29 cellular contexts compared by ENCODE assay signal in genomic region chr18:36454848-36455458, GRCh38.
DNase-seq lines count a peak whose midpoint lies in the region; ATAC-seq, FAIRE-seq and TF ChIP-seq lines count a peak whose summit lies in the region.
"Had no signal": no experiment of that assay in that cellular context is flagged by ENCODE, and none has a peak within 500 bp of the region (broad histone marks: within the 10 kb centered on the region; RNA-seq: fewer than 3 reads in every experiment).

No MANE protein-coding gene starts in this region.

- H3K27ac ChIP-seq in pancreas (no peak overlapping the region), gastrocnemius medialis (no peak overlapping the region), A673 (ENCODE audit: low read depth, low read length, poor library complexity, severe bottlenecking) (no peak overlapping the region)
- H3K27ac ChIP-seq: 22Rv1, adrenal gland, brain microvascular endothelial cell, GM23248, hepatocyte, Peyer's patch, SJSA1, stomach, tibial artery had no signal

- no peaks in the 10 kb centered on the region for H3K9me3 ChIP-seq in pancreas
- no peaks in the 10 kb centered on the region for H3K9me3 ChIP-seq in gastrocnemius medialis
- H3K9me3 ChIP-seq in A673 (ENCODE audit: low read depth, low read length, poor library complexity, severe bottlenecking): no peaks in the 10 kb centered on the region
- H3K9me3 ChIP-seq: adrenal gland, Peyer's patch, SJSA1, stomach, tibial artery had no signal

- BruUV-seq in A673 (replicated peaks; lab: Mats Ljungman, UMichigan): no TSS peak

- H3K27me3 ChIP-seq in pancreas: no peaks in the 10 kb centered on the region
- no peaks in the 10 kb centered on the region for H3K27me3 ChIP-seq in gastrocnemius medialis
- peaks cover 24% of the 10 kb centered on the region for H3K27me3 ChIP-seq in A673 (replicated peaks; ENCODE audit: insufficient read depth, low read depth, low read length, poor library complexity)
- H3K27me3 ChIP-seq: adrenal gland, brain microvascular endothelial cell, hepatocyte, Peyer's patch, SJSA1, stomach, tibial artery had no signal

- 22 to 28% methylated on average over 4 of the region's 4 CpGs for WGBS in pancreas, 2 donors

- intact Hi-C loops in pancreas (cut with DNase I): no loop called here
- intact Hi-C loops in gastrocnemius medialis (cut with DNase I; ENCODE audit: low total_unique reads): no loop called here
- intact Hi-C loops in A673 (cut with micrococcal nuclease; ENCODE audit: unreplicated experiment): no loop called here

- H3K4me1 ChIP-seq in pancreas: peaks cover 0 to 7% (median 5%) of the 10 kb centered on the region in 3 donors
- H3K4me1 ChIP-seq in gastrocnemius medialis: peaks cover 19 to 24% of the 10 kb centered on the region in 2 donors
- H3K4me1 ChIP-seq in A673 (ENCODE audit: insufficient read depth, low read length, poor library complexity, severe bottlenecking): no peaks in the 10 kb centered on the region
- H3K4me1 ChIP-seq: Peyer's patch, stomach had no signal

- CTCF ChIA-PET in A673 (lab: Charles Lee): no interaction called here

- POLR2A ChIA-PET in A673 (lab: Charles Lee; ENCODE audit: low non-redundant PET): no interaction called here

- H3K36me3 ChIP-seq in pancreas (no peaks in the 10 kb centered on the region), gastrocnemius medialis (no peaks in the 10 kb centered on the region), A673 (ENCODE audit: insufficient read depth, low read length, poor library complexity, severe bottlenecking) (no peaks in the 10 kb centered on the region)
- H3K36me3 ChIP-seq: adrenal gland, brain microvascular endothelial cell, Peyer's patch, SJSA1, stomach, tibial artery had no signal

- no peak for FAIRE-seq in pancreas (lab: Jason Lieb, UNC)

- DNase-seq in NCI-H2081 (lab: John Stamatoyannopoulos, UW) (peak; percentile 18 to 60), NCI-H2081 treated with DMSO at 0.1 percent for 48 hours (lab: John Stamatoyannopoulos, UW) (no peak), NCI-H2029 treated with DMSO at 0.1 percent for 48 hours (lab: John Stamatoyannopoulos, UW) (peak; percentile 55), NCI-H774 (lab: John Stamatoyannopoulos, UW) (peak; percentile 65), pancreas (no peak), T-helper 1 cell (no peak), gastrocnemius medialis (no peak), A673 (ENCODE audit: low spot score) (no peak)
- DNase-seq: activated CD4-positive, alpha-beta T cell treated with anti-CD3 and anti-CD28 coated beads for 36 hours; activated naive CD4-positive, alpha-beta T cell; activated T-cell treated with anti-CD3 and anti-CD28 coated beads, Interleukin-2, amount 50 U/mL, for 4 hours; adrenal gland; brain microvascular endothelial cell; CD4-positive, alpha-beta T cell; DMS79; effector CD8-positive, alpha-beta T cell; foreskin melanocyte; GM23248; HFFc6; naive B cell; nucleus accumbens; Peyer's patch; stimulated activated CD8-positive, alpha-beta memory T cell treated with anti-CD3 and anti-CD28 coated beads, Interleukin-4, amount 100 ng/mL, for 48 hours; stomach; tibial artery had no signal

- TF ChIP-seq POLR2A in gastrocnemius medialis (IDR thresholded peaks at IDR 0.05): no peak

- ATAC-seq in pancreas (peak in 3 of 4 donors; percentile 49 to 61 (median 59)), gastrocnemius medialis (no peak)
- ATAC-seq: activated CD4-positive, alpha-beta T cell treated with anti-CD3 and anti-CD28 coated beads for 36 hours; activated T-cell treated with anti-CD3 and anti-CD28 coated beads, Interleukin-2, amount 50 U/mL, for 4 hours; left lobe of liver had no signal

- H3K4me3 ChIP-seq in pancreas (no peak overlapping the region), gastrocnemius medialis (no peak overlapping the region), A673 (ENCODE audit: low read depth, low read length, poor library complexity, severe bottlenecking) (no peak overlapping the region)
- H3K4me3 ChIP-seq: adrenal gland, GM23248, hepatocyte, Peyer's patch, SJSA1, stomach, tibial artery had no signal

- no peak for TF ChIP-seq CTCF in pancreas (IDR thresholded peaks at IDR 0.05)
- TF ChIP-seq CTCF in gastrocnemius medialis (IDR thresholded peaks at IDR 0.05 in 4 of 5, conservative IDR thresholded peaks at IDR 0.05 in 1 of 5): no peak
- TF ChIP-seq CTCF in A673 (conservative IDR thresholded peaks at IDR 0.05; ENCODE audit: low read depth, low read length): no peak

- in situ Hi-C loops in gastrocnemius medialis (cut with MboI; ENCODE audit: low sequenced_read_pairs in 4 of 4): no loop called here

Comparison
In these comparisons a context has a peak if more than half of its experiments do, and no peak if none do; other contexts are left out.
1. DNase-seq: peak in NCI-H2081 (2 of 2), NCI-H2029 treated with DMSO at 0.1 percent for 48 hours (single experiment) and NCI-H774 (single experiment); none in NCI-H2081 treated with DMSO at 0.1 percent for 48 hours (single experiment), pancreas (0 of 6), T-helper 1 cell (0 of 5), gastrocnemius medialis (0 of 2) and A673 (single experiment).
2. ATAC-seq: peak in pancreas (3 of 4); none in gastrocnemius medialis (0 of 2).